ENCODE assay signal across 17 cellular contexts in genomic region chr16:28165549-28166046, GRCh38. TPM values are rescaled to one million over a fixed set of nuclear protein-coding genes. Genes with fewer than 3 reads are reported as not detected.
DNase-seq lines count a peak whose midpoint lies in the region; ATAC-seq and TF ChIP-seq lines count a peak whose summit lies in the region.
"Had no signal": no experiment of that assay in that cellular context is flagged by ENCODE, and none has a peak within 500 bp of the region (broad histone marks: within the 10 kb centered on the region; RNA-seq: fewer than 3 reads in every experiment).

No MANE protein-coding gene starts in this region.

- peaks cover 52 to 63% of the 10 kb centered on the region in 2 donors for H3K36me3 Mint-ChIP-seq in CD4-positive, alpha-beta memory T cell
- H3K36me3 Mint-ChIP-seq in activated B cell treated with CpG ODN at 0.5 μM for 24 hours (ENCODE audit: low read depth) (peaks cover 88% of the 10 kb centered on the region), immature natural killer cell (peaks cover 9 to 27% (median 22%) of the 10 kb centered on the region in 3 donors), type B pancreatic cell (peaks cover 30% of the 10 kb centered on the region)

- peaks cover 94% of the 10 kb centered on the region for H3K4me1 ChIP-seq in CD4-positive, alpha-beta memory T cell (ENCODE audit: insufficient read depth, low read length)

- DNase-seq in AML-193 (lab: John Stamatoyannopoulos, UW) (peak; percentile 26 to 43), activated B cell treated with CpG ODN at 0.5 μM for 24 hours (no peak), immature natural killer cell (no peak), type B pancreatic cell (ENCODE audit: extremely low spot score, unreplicated experiment) (no peak), activated gamma-delta T cell (lab: John Stamatoyannopoulos, UW) (no peak), caudate nucleus (lab: John Stamatoyannopoulos, UW) (no peak)
- no peak for DNase-seq in CD4-positive, alpha-beta memory T cell
- DNase-seq: EL; H9; Karpas-422; NCI-H2029; NCI-H526 treated with DMSO at 0.1 percent for 48 hours; RPMI8226; stimulated activated CD4-positive, alpha-beta T cell treated with anti-CD3 and anti-CD28 coated beads, Interleukin-15, amount 100 ng/mL, for 24 hours; T-helper 9 cell; testis had no signal

- CTCF ChIA-PET in CD4-positive, alpha-beta memory T cell (lab: Charles Lee; ENCODE audit: partially characterized antibody), result interaction anchor here (0.7 to 1.5 kb wide), 4 partner anchors 11 to 53 kb away, joined by 3 to 5 read pairs (median 3); no protein-coding TSS in a partner anchor
- CTCF ChIA-PET in activated B cell treated with CpG ODN at 0.5 μM for 24 hours (lab: Charles Lee), result no interaction called here

- peaks cover 54 to 92% (median 76%) of the 10 kb centered on the region in 4 donors for H3K4me1 Mint-ChIP-seq in CD4-positive, alpha-beta memory T cell
- peaks cover 72% of the 10 kb centered on the region for H3K4me1 Mint-ChIP-seq in activated B cell treated with CpG ODN at 0.5 μM for 24 hours
- peaks cover 57 to 74% of the 10 kb centered on the region in 2 donors for H3K4me1 Mint-ChIP-seq in immature natural killer cell
- peaks cover 4% of the 10 kb centered on the region for H3K4me1 Mint-ChIP-seq in type B pancreatic cell (ENCODE audit: unreplicated experiment)

- H3K9me3 ChIP-seq in CD4-positive, alpha-beta memory T cell (ENCODE audit: control insufficient read depth in 1 of 2, low read length in 2 of 2), result no peaks in the 10 kb centered on the region
- H3K9me3 ChIP-seq: testis had no signal

- intact Hi-C loops in CD4-positive, alpha-beta memory T cell (cut with micrococcal nuclease), result no loop called here
- intact Hi-C loops in activated B cell treated with CpG ODN at 0.5 μM for 24 hours (cut with micrococcal nuclease), result loop anchor here (2.0 to 5.0 kb wide), 3 partner anchors 15 to 47 kb away; partner anchors contain the start of gene XPO6

- H3K4me3 Mint-ChIP-seq in CD4-positive, alpha-beta memory T cell, result peak overlapping the region in 7 of 8 donors; percentile 1 to 61 (median 18)
- peak overlapping the region; percentile 12 for H3K4me3 Mint-ChIP-seq in activated B cell treated with CpG ODN at 0.5 μM for 24 hours
- no peak overlapping the region for H3K4me3 Mint-ChIP-seq in immature natural killer cell
- H3K4me3 Mint-ChIP-seq in type B pancreatic cell, result no peak overlapping the region
- H3K4me3 Mint-ChIP-seq: H9 had no signal

- no peak overlapping the region for H3K27ac ChIP-seq in CD4-positive, alpha-beta memory T cell (ENCODE audit: low read depth, low read length)
- H3K27ac ChIP-seq in caudate nucleus (ENCODE audit: low read depth, low read length), result no peak overlapping the region
- H3K27ac ChIP-seq: testis had no signal

- H3K9me3 Mint-ChIP-seq in CD4-positive, alpha-beta memory T cell, result no peaks in the 10 kb centered on the region
- no peaks in the 10 kb centered on the region for H3K9me3 Mint-ChIP-seq in activated B cell treated with CpG ODN at 0.5 μM for 24 hours
- no peaks in the 10 kb centered on the region for H3K9me3 Mint-ChIP-seq in immature natural killer cell
- no peaks in the 10 kb centered on the region for H3K9me3 Mint-ChIP-seq in type B pancreatic cell
- H3K9me3 Mint-ChIP-seq: H9 had no signal

- H3K27me3 Mint-ChIP-seq in CD4-positive, alpha-beta memory T cell, result no peaks in the 10 kb centered on the region
- H3K27me3 Mint-ChIP-seq in activated B cell treated with CpG ODN at 0.5 μM for 24 hours (no peaks in the 10 kb centered on the region), immature natural killer cell (ENCODE audit: low read depth in 3 of 3) (no peaks in the 10 kb centered on the region), type B pancreatic cell (no peaks in the 10 kb centered on the region)

- H3K4me3 ChIP-seq in CD4-positive, alpha-beta memory T cell (ENCODE audit: low read length in 2 of 2), result no peak overlapping the region
- H3K4me3 ChIP-seq: testis had no signal

- POLR2A ChIA-PET in CD4-positive, alpha-beta memory T cell (lab: Charles Lee; ENCODE audit: partially characterized antibody), result interaction anchor here (2.0 to 6.4 kb wide), 3 partner anchors 12 to 27 kb away, joined by 7 to 33 read pairs (median 18); no protein-coding TSS in a partner anchor
- POLR2A ChIA-PET in activated B cell treated with CpG ODN at 0.5 μM for 24 hours (lab: Charles Lee), result interaction anchor here (0.7 to 1.1 kb wide), 3 partner anchors 16 to 28 kb away, joined by 3 to 7 read pairs (median 3); no protein-coding TSS in a partner anchor

- H3K27ac Mint-ChIP-seq in CD4-positive, alpha-beta memory T cell, result peak overlapping the region; percentile 45 to 93 (median 72)
- H3K27ac Mint-ChIP-seq in activated B cell treated with CpG ODN at 0.5 μM for 24 hours, result peak overlapping the region; percentile 69
- H3K27ac Mint-ChIP-seq in immature natural killer cell, result peak overlapping the region; percentile 15 to 84 (median 62)
- no peak overlapping the region for H3K27ac Mint-ChIP-seq in type B pancreatic cell

- TF ChIP-seq CTCF in activated B cell treated with CpG ODN at 0.5 μM for 24 hours (IDR thresholded peaks at IDR 0.05) (no peak), type B pancreatic cell (conservative IDR thresholded peaks at IDR 0.05) (no peak)

- peaks cover 48% of the 10 kb centered on the region for H3K36me3 ChIP-seq in CD4-positive, alpha-beta memory T cell (ENCODE audit: insufficient read depth, low read length)

- no peaks in the 10 kb centered on the region for H3K27me3 ChIP-seq in CD4-positive, alpha-beta memory T cell (ENCODE audit: insufficient read depth, low read length)
- H3K27me3 ChIP-seq: testis had no signal

- ATAC-seq in activated B cell treated with CpG ODN at 0.5 μM for 24 hours (ENCODE audit: low read depth) (no peak), HG03045 (IDR thresholded peaks at IDR 0.05; ENCODE audit: unreplicated experiment) (no peak)

RNA-seq across cellular contexts. Expression of gene XPO6, which starts 46.2 kb away (rescaled TPM):
- 100 to 1,000 TPM; 347 to 350 TPM for total RNA-seq in CD4-positive, alpha-beta memory T cell
- polyA plus RNA-seq in CD4-positive, alpha-beta memory T cell, result 10 to 100 TPM; 35.7 to 90.7 TPM
- 212 and 236 TPM in 2 replicates for total RNA-seq in activated B cell treated with CpG ODN at 0.5 μM for 24 hours
- 10 to 100 TPM; 40.7 to 75.5 (median 42.2) TPM for polyA plus RNA-seq in immature natural killer cell
- total RNA-seq in type B pancreatic cell (ENCODE audit: low replicate concordance), result 111 and 118 TPM in 2 replicates

Comparison
In these comparisons a context has a peak if more than half of its experiments do, and no peak if none do; other contexts are left out.
1. DNase-seq: peak in AML-193 (2 of 2); none in CD4-positive, alpha-beta memory T cell (0 of 5), activated B cell treated with CpG ODN at 0.5 μM for 24 hours (single experiment), immature natural killer cell (0 of 3), type B pancreatic cell (single experiment), activated gamma-delta T cell (single experiment) and caudate nucleus (0 of 61).
2. H3K4me3 Mint-ChIP-seq: peak in CD4-positive, alpha-beta memory T cell (7 of 8) and activated B cell treated with CpG ODN at 0.5 μM for 24 hours (single experiment); none in immature natural killer cell (0 of 5) and type B pancreatic cell (single experiment).